In genomic region chr14:93073833-93074769, GRCh38 we compare ENCODE assay signal across 9 cellular contexts.
DNase-seq lines count a peak whose midpoint lies in the region; ATAC-seq and TF ChIP-seq lines count a peak whose summit lies in the region.
"Had no signal": no experiment of that assay in that cellular context is flagged by ENCODE, and none has a peak within 500 bp of the region (broad histone marks: within the 10 kb centered on the region; RNA-seq: fewer than 3 reads in every experiment).

No MANE protein-coding gene starts in this region.

- peaks cover 47 to 71% of the 10 kb centered on the region in 2 donors for H3K4me1 Mint-ChIP-seq in stimulated activated naive B cell treated with anti-CD40 and anti-IgM and Interleukin-4, amounts not matched to agents 10 μg/mL and 1 μg/mL and 100 μg/mL, for 72 hours

- ATAC-seq in GM19438 (IDR thresholded peaks at IDR 0.05; ENCODE audit: low read depth, unreplicated experiment) (peak; percentile 59), GM19035 (IDR thresholded peaks at IDR 0.05; ENCODE audit: unreplicated experiment) (no peak)
- ATAC-seq in stimulated activated naive B cell treated with anti-CD40 and anti-IgM and Interleukin-4, amounts not matched to agents 10 μg/mL and 1 μg/mL and 100 μg/mL, for 72 hours (replicated peaks), result peak; percentile 33 to 59

- peaks cover 13% of the 10 kb centered on the region in 2 donors for H3K36me3 Mint-ChIP-seq in stimulated activated naive B cell treated with anti-CD40 and anti-IgM and Interleukin-4, amounts not matched to agents 10 μg/mL and 1 μg/mL and 100 μg/mL, for 72 hours

- H3K9me3 Mint-ChIP-seq in stimulated activated naive B cell treated with anti-CD40 and anti-IgM and Interleukin-4, amounts not matched to agents 10 μg/mL and 1 μg/mL and 100 μg/mL, for 72 hours, result no peaks in the 10 kb centered on the region

- H3K4me3 Mint-ChIP-seq in stimulated activated naive B cell treated with anti-CD40 and anti-IgM and Interleukin-4, amounts not matched to agents 10 μg/mL and 1 μg/mL and 100 μg/mL, for 72 hours, result peak overlapping the region; percentile 79 to 84

- H3K27ac Mint-ChIP-seq in stimulated activated naive B cell treated with anti-CD40 and anti-IgM and Interleukin-4, amounts not matched to agents 10 μg/mL and 1 μg/mL and 100 μg/mL, for 72 hours, result peak overlapping the region; percentile 92

- TF ChIP-seq CTCF in foreskin fibroblast (IDR thresholded peaks at IDR 0.05; ENCODE audit: low read depth, low read length), result no peak

- no peaks in the 10 kb centered on the region for H3K27me3 Mint-ChIP-seq in stimulated activated naive B cell treated with anti-CD40 and anti-IgM and Interleukin-4, amounts not matched to agents 10 μg/mL and 1 μg/mL and 100 μg/mL, for 72 hours

- peak; percentile 86 for DNase-seq in SKM-1 treated with dmso at 0.1 percent for 144 hours (lab: John Stamatoyannopoulos, UW; ENCODE audit: unreplicated experiment)
- DNase-seq in foreskin fibroblast, result peak; percentile 34 to 59
- peak; percentile 38 for DNase-seq in stimulated activated naive B cell treated with anti-CD40 and anti-IgM and Interleukin-4, amounts not matched to agents 10 μg/mL and 1 μg/mL and 100 μg/mL, for 72 hours
- no peak for DNase-seq in NCI-H1105 (lab: John Stamatoyannopoulos, UW)
- no peak for DNase-seq in NCI-H748 treated with DMSO at 0.1 percent for 48 hours (lab: John Stamatoyannopoulos, UW)
- no peak for DNase-seq in NCI-H2196 (lab: John Stamatoyannopoulos, UW; ENCODE audit: unreplicated experiment)
- DNase-seq: NCI-H1105 treated with DMSO at 0.1 percent for 48 hours had no signal

- no peak overlapping the region for H3K4me3 ChIP-seq in foreskin fibroblast (ENCODE audit: low read depth in 1 of 2, low read length in 2 of 2)

Comparison
In these comparisons a context has a peak if more than half of its experiments do, and no peak if none do; other contexts are left out.
1. DNase-seq: peak in SKM-1 treated with dmso at 0.1 percent for 144 hours (single experiment), foreskin fibroblast (2 of 2) and stimulated activated naive B cell treated with anti-CD40 and anti-IgM and Interleukin-4, amounts not matched to agents 10 μg/mL and 1 μg/mL and 100 μg/mL, for 72 hours (single experiment); none in NCI-H1105 (single experiment), NCI-H748 treated with DMSO at 0.1 percent for 48 hours (single experiment) and NCI-H2196 (single experiment).